ENCODE assay signal across 10 cellular contexts in the genomic region with DNA sequence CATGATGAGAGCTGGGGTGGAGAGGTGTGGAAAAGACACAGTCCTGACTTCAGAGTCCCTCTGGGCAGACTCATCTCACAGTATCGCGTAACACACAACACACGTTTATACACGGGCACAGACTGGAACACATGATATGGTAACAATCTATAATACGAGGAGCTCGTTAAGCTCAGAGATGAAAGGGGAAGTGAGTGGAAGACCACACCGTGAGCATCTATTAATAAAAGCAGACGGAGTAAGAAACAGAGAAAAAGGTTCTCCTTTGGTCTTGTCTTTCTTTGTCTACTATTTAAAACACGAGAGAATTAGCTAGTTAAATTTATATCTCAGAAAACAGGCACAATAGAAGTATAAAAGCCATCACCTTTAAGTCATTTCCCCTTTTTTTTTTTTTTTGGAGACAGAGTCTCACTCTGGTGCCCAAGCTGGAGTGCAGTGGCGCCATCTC. TPM values are rescaled to one million over a fixed set of nuclear protein-coding genes. Genes with fewer than 3 reads are reported as not detected.
DNase-seq lines count a peak whose midpoint lies in the region; ATAC-seq and TF ChIP-seq lines count a peak whose summit lies in the region.
"Had no signal": no experiment of that assay in that cellular context is flagged by ENCODE, and none has a peak within 500 bp of the region (broad histone marks: within the 10 kb centered on the region; RNA-seq: fewer than 3 reads in every experiment).

No MANE protein-coding gene starts in this region.

- POLR2A ChIA-PET in Panc1 (lab: Charles Lee): no interaction called here

- no peak overlapping the region for H3K18ac ChIP-seq in mesenchymal stem cell (ENCODE audit: low read depth in 1 of 2, low read length in 2 of 2)

- no TSS peak for BruUV-seq in Panc1 (replicated peaks; lab: Mats Ljungman, UMichigan)

- no peak overlapping the region for H2BK120ac ChIP-seq in mesenchymal stem cell (ENCODE audit: low read depth, low read length)

- H3K27ac ChIP-seq in Panc1 (ENCODE audit: low read length) (no peak overlapping the region), mesenchymal stem cell (ENCODE audit: low read length, poor library complexity, severe bottlenecking) (no peak overlapping the region)

- no peak overlapping the region for H2BK5ac ChIP-seq in mesenchymal stem cell (ENCODE audit: low read depth, low read length, poor library complexity, severe bottlenecking)

- H4K8ac ChIP-seq in mesenchymal stem cell (ENCODE audit: low read length): no peak overlapping the region

- no peak for TF ChIP-seq CTCF in Panc1 (IDR thresholded peaks at IDR 0.05)

- H3K27me3 ChIP-seq in Panc1 (ENCODE audit: control insufficient read depth, insufficient read depth, low read length) (no peaks in the 10 kb centered on the region), mesenchymal stem cell (ENCODE audit: control insufficient read depth in 1 of 2, insufficient read depth in 1 of 2, low read length in 2 of 2) (no peaks in the 10 kb centered on the region)

- ATAC-seq in GM18511 (IDR thresholded peaks at IDR 0.05; ENCODE audit: unreplicated experiment) (peak; percentile 75), HG02678 (IDR thresholded peaks at IDR 0.05; ENCODE audit: unreplicated experiment) (peak; percentile 71), Panc1 (0 out of 2 replicates have a peak, but pooled peaks have one; percentile 26), GM18870 (IDR thresholded peaks at IDR 0.05; ENCODE audit: unreplicated experiment) (no peak)
- ATAC-seq: left ventricle myocardium superior had no signal

- H3K4me1 ChIP-seq in Panc1 (ENCODE audit: control insufficient read depth, insufficient read depth, low read length) (peaks cover 49% of the 10 kb centered on the region), mesenchymal stem cell (ENCODE audit: control insufficient read depth, insufficient read depth, low read depth, low read length) (peaks cover 29% of the 10 kb centered on the region)

- no peak overlapping the region for H2AFZ ChIP-seq in mesenchymal stem cell (ENCODE audit: low read depth, low read length)

- intact Hi-C loops in Panc1 (cut with micrococcal nuclease; ENCODE audit: unreplicated experiment): no loop called here

- H3K4ac ChIP-seq in mesenchymal stem cell (ENCODE audit: low read depth in 1 of 2, low read length in 2 of 2): no peak overlapping the region

- no peak overlapping the region for H3K4me2 ChIP-seq in mesenchymal stem cell (ENCODE audit: low read length, poor library complexity, severe bottlenecking)

- H3K4me3 ChIP-seq in Panc1 (ENCODE audit: low read depth in 2 of 2, low read length in 2 of 2) (no peak overlapping the region), mesenchymal stem cell (ENCODE audit: insufficient read depth in 1 of 2, low read depth in 1 of 2, low read length in 2 of 2) (no peak overlapping the region)

- H3K14ac ChIP-seq in mesenchymal stem cell (ENCODE audit: low read length in 2 of 2): no peak overlapping the region

- H4K91ac ChIP-seq in mesenchymal stem cell (ENCODE audit: low read length): no peak overlapping the region

- CTCF ChIA-PET in Panc1 (lab: Charles Lee): no interaction called here

- H3K23ac ChIP-seq in mesenchymal stem cell (ENCODE audit: low read length in 2 of 2): no peak overlapping the region

- no peaks in the 10 kb centered on the region for H3K9me3 ChIP-seq in Panc1 (ENCODE audit: control insufficient read depth, insufficient read depth, low read depth, low read length)
- H3K9me3 ChIP-seq in mesenchymal stem cell (ENCODE audit: control insufficient read depth, low read length): no peaks in the 10 kb centered on the region

- H3K79me1 ChIP-seq in mesenchymal stem cell (replicated peaks; ENCODE audit: low read length, poor library complexity, severe bottlenecking): peaks cover 3% of the 10 kb centered on the region

- in situ Hi-C loops in Panc1 (cut with HindIII; ENCODE audit: low pct_unique_long_range_greater_than_20kb, low sequenced_read_pairs): no loop called here

- no peak overlapping the region for H2BK12ac ChIP-seq in mesenchymal stem cell (ENCODE audit: low read length in 2 of 2)

- no peak overlapping the region for H2BK15ac ChIP-seq in mesenchymal stem cell (ENCODE audit: low read depth, poor library complexity, severe bottlenecking)

- no peak overlapping the region for H3K9ac ChIP-seq in mesenchymal stem cell (ENCODE audit: low read length)

- DNase-seq in Panc1 (ENCODE audit: low read depth, low spot score) (no peak), mesenchymal stem cell (no peak), D341Med (ENCODE audit: low spot score) (no peak), GM03348 (ENCODE audit: low spot score) (no peak), NCI-H748 treated with DMSO at 0.1 percent for 48 hours (lab: John Stamatoyannopoulos, UW) (no peak)
- DNase-seq: NCI-H82 had no signal

- H2AK5ac ChIP-seq in mesenchymal stem cell (ENCODE audit: low read length, severe bottlenecking): peak overlapping the region; percentile 7

- H3K36me3 ChIP-seq in Panc1 (ENCODE audit: control insufficient read depth, insufficient read depth, low read length) (no peaks in the 10 kb centered on the region), mesenchymal stem cell (ENCODE audit: control insufficient read depth in 1 of 2, insufficient read depth in 2 of 2, low read depth in 1 of 2, low read length in 2 of 2) (peaks cover 0 to 3% of the 10 kb centered on the region in 2 experiments)

- 99% methylated on average over 9 of the region's 10 CpGs for WGBS in mesenchymal stem cell

RNA-seq across cellular contexts. Expression of a gene that starts 13.5 kb away (rescaled TPM):
- total RNA-seq in Panc1 (2021; ENCODE audit: unreplicated experiment): 99.4 TPM
- 119 TPM for polyA plus RNA-seq in Panc1 (2012; ENCODE audit: insufficient read length)
- polyA plus RNA-seq in mesenchymal stem cell (2013, experiment 1 of 2): 92.7 TPM
- 93.6 TPM for polyA plus RNA-seq in mesenchymal stem cell (2013, experiment 2 of 2)

RNA-seq across cellular contexts. Expression of a gene that starts 31.4 kb away (rescaled TPM):
- total RNA-seq in Panc1 (2021; ENCODE audit: unreplicated experiment): 118 TPM
- polyA plus RNA-seq in Panc1 (2012; ENCODE audit: insufficient read length): 86.1 TPM
- 40.7 TPM for polyA plus RNA-seq in mesenchymal stem cell (2013, experiment 1 of 2)
- polyA plus RNA-seq in mesenchymal stem cell (2013, experiment 2 of 2): 37.8 TPM
